Comparison of ENCODE assay signal across 8 cellular contexts in the genomic region with DNA sequence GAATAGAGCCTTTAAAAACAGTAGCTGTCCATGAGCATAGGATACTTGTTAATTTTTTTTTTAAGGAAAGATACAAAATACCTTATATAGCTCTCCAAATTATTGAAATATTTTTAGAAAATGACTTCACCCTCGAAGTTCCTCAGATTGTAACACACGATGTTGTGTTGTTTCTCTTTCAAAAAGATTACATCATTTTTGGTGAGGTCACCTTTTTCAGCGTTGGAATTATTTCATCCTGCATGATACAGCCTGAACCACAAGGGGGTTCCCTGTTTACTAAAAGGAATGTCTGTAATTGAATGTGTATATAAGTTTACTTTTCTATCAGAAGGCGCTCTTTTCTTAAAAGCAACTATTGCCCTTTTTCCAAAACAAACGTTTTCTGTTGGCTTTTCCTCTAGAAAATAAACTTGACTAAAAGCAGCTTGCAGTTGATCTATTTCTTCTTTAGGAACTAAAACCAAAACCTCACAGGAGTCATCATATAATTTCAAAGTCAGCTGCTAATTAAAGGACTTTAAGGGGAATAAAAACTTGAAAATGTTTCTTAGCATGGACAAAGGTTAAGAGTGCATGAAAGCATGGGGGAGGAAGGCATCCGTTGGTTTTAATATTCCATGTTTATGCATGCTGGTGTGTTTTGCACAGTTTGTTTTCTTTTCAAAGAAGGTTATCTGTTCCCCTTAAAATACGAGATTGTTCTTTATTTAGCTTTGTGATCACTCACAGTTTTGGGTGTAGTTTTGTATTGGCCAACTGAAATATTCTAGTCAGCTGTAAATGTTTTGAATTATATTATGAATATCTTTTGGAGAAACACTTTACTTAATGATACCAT. TPM values are rescaled to one million over a fixed set of nuclear protein-coding genes. Genes with fewer than 3 reads are reported as not detected.
DNase-seq lines count a peak whose midpoint lies in the region; ATAC-seq, FAIRE-seq and TF ChIP-seq lines count a peak whose summit lies in the region.

No MANE protein-coding gene starts in this region.

- peak overlapping the region in 1 of 2 donors; percentile 24 for H3K4me3 ChIP-seq in kidney (ENCODE audit: low read length in 2 of 2)
- no peak overlapping the region for H3K4me3 ChIP-seq in stomach smooth muscle (ENCODE audit: low read length in 2 of 2)

- H3K27ac ChIP-seq in kidney (ENCODE audit: low read depth in 2 of 2, low read length in 2 of 2), result peak overlapping the region; percentile 45 to 87
- H3K27ac ChIP-seq in stomach smooth muscle (ENCODE audit: low read length), result peak overlapping the region; percentile 53

- H3K36me3 ChIP-seq in kidney (ENCODE audit: control insufficient read depth in 1 of 2, insufficient read depth in 2 of 2, low read length in 2 of 2) (no peaks in the 10 kb centered on the region), stomach smooth muscle (ENCODE audit: control insufficient read depth in 2 of 2, insufficient read depth in 2 of 2, low read length in 2 of 2) (peaks cover 0 to 2% of the 10 kb centered on the region in 2 donors)

- no peaks in the 10 kb centered on the region for H3K9me3 ChIP-seq in kidney (ENCODE audit: control insufficient read depth in 1 of 2, low read length in 2 of 2)
- no peaks in the 10 kb centered on the region for H3K9me3 ChIP-seq in stomach smooth muscle (ENCODE audit: control insufficient read depth in 2 of 2, low read length in 2 of 2)

- DNase-seq in AG09319 (ENCODE audit: extremely low read depth, low read depth) (peak; percentile 70), NCI-H226 (peak; percentile 82), brain pericyte (ENCODE audit: low read depth, low spot score) (peak; percentile 62), kidney (no peak)

- ATAC-seq in HG02884 (IDR thresholded peaks at IDR 0.05; ENCODE audit: unreplicated experiment) (peak; percentile 57), GM18858 (IDR thresholded peaks at IDR 0.05; ENCODE audit: unreplicated experiment) (no peak)

- no peaks in the 10 kb centered on the region for H3K27me3 ChIP-seq in stomach smooth muscle (ENCODE audit: control insufficient read depth in 1 of 2, insufficient read depth in 2 of 2, low read length in 2 of 2)

- peak; percentile 96 for FAIRE-seq in kidney (lab: Jason Lieb, UNC)

- peak; percentile 53 for TF ChIP-seq CTCF in AG09319 (IDR thresholded peaks at IDR 0.05; ENCODE audit: low read depth, low read length)
- TF ChIP-seq CTCF in GM12874 (IDR thresholded peaks at IDR 0.05; ENCODE audit: insufficient read depth, low read depth, low read length), result peak; percentile 7; the same call in 1 of the 2 replicates
- peak; percentile 42 for TF ChIP-seq CTCF in kidney (IDR thresholded peaks at IDR 0.05; ENCODE audit: borderline replicate concordance, extremely low read depth, insufficient read depth)

- intact Hi-C loops in kidney (cut with DNase I), result no loop called here

- H3K4me1 ChIP-seq in kidney (ENCODE audit: control insufficient read depth in 1 of 2, insufficient read depth in 1 of 2, low read depth in 1 of 2, low read length in 2 of 2) (peaks cover 10 to 17% of the 10 kb centered on the region in 2 donors), stomach smooth muscle (ENCODE audit: control insufficient read depth, insufficient read depth, low read length) (peaks cover 13% of the 10 kb centered on the region)

- H3K9ac ChIP-seq in kidney (ENCODE audit: low read length in 2 of 2), result no peak overlapping the region
- peak overlapping the region in 1 of 2 donors; percentile 48 for H3K9ac ChIP-seq in stomach smooth muscle (ENCODE audit: low read length in 2 of 2)

RNA-seq across cellular contexts. Expression of gene LYSMD4, which starts 29.4 kb away (rescaled TPM):
- total RNA-seq in kidney, result 8.6 TPM
- polyA plus RNA-seq in kidney (ENCODE audit: insufficient read depth, low read depth, low replicate concordance), result 4.9 TPM
